25 cellular contexts compared by ENCODE assay signal in the genomic region with DNA sequence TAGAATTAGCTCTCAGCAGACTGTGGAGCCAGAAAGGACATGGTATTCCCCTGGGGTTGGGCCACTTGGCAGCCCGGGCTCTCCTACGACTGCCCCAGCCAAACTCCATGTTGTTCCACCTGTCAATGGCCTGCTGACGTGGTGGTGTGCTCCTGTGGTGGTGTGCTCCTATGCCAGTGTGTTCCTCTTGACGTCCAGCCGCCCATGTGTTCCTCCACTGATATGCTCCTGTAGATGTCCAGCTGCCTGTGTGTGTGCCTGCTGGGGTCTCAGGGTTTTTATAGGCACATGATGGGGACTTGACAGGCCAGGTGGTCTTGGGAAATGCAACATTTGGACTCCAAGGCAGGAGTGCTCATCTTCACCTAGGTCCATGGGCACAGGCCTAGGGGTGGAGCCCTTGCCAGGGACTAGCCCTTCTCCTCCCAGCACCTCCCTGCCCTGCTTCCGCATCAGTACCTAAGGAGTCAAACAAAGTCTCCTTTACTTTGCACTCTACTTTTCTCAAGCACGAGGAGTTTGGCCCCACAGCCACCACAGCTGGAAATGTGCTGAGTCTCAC.
"Had no signal": no experiment of that assay in that cellular context is flagged by ENCODE, and none has a peak within 500 bp of the region (broad histone marks: within the 10 kb centered on the region; RNA-seq: fewer than 3 reads in every experiment).

No MANE protein-coding gene starts in this region.

- H3K36me3 ChIP-seq: left lung, neural progenitor cell, ovary, prostate gland, sigmoid colon, spleen, tibial nerve, vagina had no signal

- H3K27ac ChIP-seq: left lung, neural progenitor cell, ovary, prostate gland, sigmoid colon, spleen, tibial nerve, vagina had no signal

- H3K9me3 ChIP-seq: ovary, prostate gland, sigmoid colon, tibial nerve, vagina had no signal

- H3K4me2 ChIP-seq: neural progenitor cell had no signal

- H3K4me3 ChIP-seq: left lung, lung, neural progenitor cell, ovary, prostate gland, sigmoid colon, spleen, tibial nerve, vagina had no signal

- H2AFZ ChIP-seq: neural progenitor cell had no signal

- H3K9ac ChIP-seq: neural progenitor cell had no signal

- H3K27me3 ChIP-seq: left lung, neural progenitor cell, ovary, sigmoid colon, spleen, tibial nerve, vagina had no signal

- H3K4me1 ChIP-seq: left lung, neural progenitor cell, prostate gland, sigmoid colon, spleen, tibial nerve, vagina had no signal

- ATAC-seq: left colon; left lung; natural killer cell; right cardiac atrium; stimulated activated memory B cell treated with anti-CD40 and anti-IgM and Interleukin-4, amounts not matched to agents 10 μg/mL and 1 μg/mL and 100 μg/mL, for 72 hours; stimulated activated naive CD8-positive, alpha-beta T cell treated with anti-CD3 and anti-CD28 coated beads, Interleukin-15, amount 100 ng/mL, for 72 hours had no signal

- FAIRE-seq: keratinocyte, small intestine had no signal

- DNase-seq: hippocampal formation; left colon; mesendoderm; naive B cell; natural killer cell; nephron progenitor cell; ovary; retina; sigmoid colon; small intestine; stimulated activated CD4-positive, alpha-beta T cell treated with anti-CD3 and anti-CD28 coated beads, Interleukin-4, amount 100 ng/mL, for 24 hours; stimulated activated CD8-positive, alpha-beta memory T cell treated with anti-CD3 and anti-CD28 coated beads, Interleukin-4, amount 100 ng/mL, for 48 hours; stimulated activated naive CD4-positive, alpha-beta T cell treated with Interleukin-2 at 50 U/mL for 16 hours; stimulated activated naive CD8-positive, alpha-beta T cell treated with anti-CD3 and anti-CD28 coated beads, Interleukin-15, amount 100 ng/mL, for 72 hours; substantia nigra had no signal
